Comparison of ENCODE assay signal across 19 cellular contexts in the genomic region with DNA sequence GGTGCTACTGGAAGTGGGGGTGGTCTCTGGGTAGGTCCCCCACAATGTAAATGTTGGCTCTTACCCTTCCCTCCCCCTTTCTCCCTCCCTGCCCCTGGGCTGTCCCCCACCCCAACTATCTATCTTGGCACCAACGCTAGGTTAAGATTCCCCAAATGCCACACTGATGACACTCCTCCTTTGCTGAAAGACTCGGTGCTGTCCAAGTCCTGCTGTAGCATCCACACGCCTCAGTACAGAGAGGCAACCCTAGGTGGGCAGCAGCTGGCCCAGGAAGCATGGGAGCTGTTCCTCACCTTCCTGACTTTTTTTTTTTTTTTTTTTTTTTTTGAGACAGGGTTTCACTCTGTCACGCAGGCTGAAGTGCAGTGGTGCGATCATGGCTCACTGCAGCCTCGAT.
"Had no signal": no experiment of that assay in that cellular context is flagged by ENCODE, and none has a peak within 500 bp of the region (broad histone marks: within the 10 kb centered on the region; RNA-seq: fewer than 3 reads in every experiment).

No MANE protein-coding gene starts in this region.

- H3K79me2 ChIP-seq: parathyroid adenoma had no signal

- H3K9me3 ChIP-seq: adrenal gland, ascending aorta had no signal

- H2AFZ ChIP-seq: parathyroid adenoma had no signal

- H3K27me3 Mint-ChIP-seq: activated T-helper 17 cell treated with anti-CD3 and anti-CD28 coated beads, Interleukin-2, amount 50 U/mL, for 72 hours; type B pancreatic cell had no signal

- H3K36me3 Mint-ChIP-seq: activated naive CD4-positive, alpha-beta T cell treated with anti-CD3 and anti-CD28 coated beads, Interleukin-2, amount 50 U/mL, for 72 hours; stimulated activated naive B cell treated with anti-CD40 and anti-IgM and Interleukin-4, amounts not matched to agents 10 μg/mL and 1 μg/mL and 100 μg/mL, for 72 hours; type B pancreatic cell had no signal

- H3K4me1 ChIP-seq: parathyroid adenoma had no signal

- ATAC-seq: activated naive CD4-positive, alpha-beta T cell treated with anti-CD3 and anti-CD28 coated beads, Interleukin-2, amount 50 U/mL, for 72 hours; activated T-helper 17 cell treated with anti-CD3 and anti-CD28 coated beads, Interleukin-2, amount 50 U/mL, for 72 hours; esophagus mucosa; left cardiac atrium; right cardiac atrium; stimulated activated naive B cell treated with anti-CD40 and anti-IgM and Interleukin-4, amounts not matched to agents 10 μg/mL and 1 μg/mL and 100 μg/mL, for 72 hours had no signal

- H3K4me3 ChIP-seq: adrenal gland, ascending aorta, skin epidermis had no signal

- H3K9me3 Mint-ChIP-seq: activated naive CD4-positive, alpha-beta T cell treated with anti-CD3 and anti-CD28 coated beads, Interleukin-2, amount 50 U/mL, for 72 hours; activated T-helper 17 cell treated with anti-CD3 and anti-CD28 coated beads, Interleukin-2, amount 50 U/mL, for 72 hours; nephron; stimulated activated naive B cell treated with anti-CD40 and anti-IgM and Interleukin-4, amounts not matched to agents 10 μg/mL and 1 μg/mL and 100 μg/mL, for 72 hours; type B pancreatic cell had no signal

- H3K4me3 Mint-ChIP-seq: activated T-helper 17 cell treated with anti-CD3 and anti-CD28 coated beads, Interleukin-2, amount 50 U/mL, for 72 hours; nephron; stimulated activated naive B cell treated with anti-CD40 and anti-IgM and Interleukin-4, amounts not matched to agents 10 μg/mL and 1 μg/mL and 100 μg/mL, for 72 hours; type B pancreatic cell had no signal

- H3K9ac ChIP-seq: parathyroid adenoma had no signal

- H3K36me3 ChIP-seq: adrenal gland, ascending aorta had no signal

- H3K27me3 ChIP-seq: adrenal gland, ascending aorta had no signal

- H3K27ac Mint-ChIP-seq: activated naive CD4-positive, alpha-beta T cell treated with anti-CD3 and anti-CD28 coated beads, Interleukin-2, amount 50 U/mL, for 72 hours; activated T-helper 17 cell treated with anti-CD3 and anti-CD28 coated beads, Interleukin-2, amount 50 U/mL, for 72 hours; nephron; type B pancreatic cell had no signal

- DNase-seq: activated CD4-positive, alpha-beta T cell treated with anti-CD3 and anti-CD28 coated beads, Interleukin-2, amount 50 U/mL, for 1 hour; activated CD4-positive, CD25-positive, alpha-beta regulatory T cell treated with anti-CD3 and anti-CD28 coated beads, Interleukin-2, amount 50 U/mL, for 72 hours; activated T-cell treated with anti-CD3 and anti-CD28 coated beads, Interleukin-2, amount 50 U/mL, for 1 hour; adrenal gland; central memory CD4-positive, alpha-beta T cell; effector memory CD4-positive, alpha-beta T cell; glutamatergic neuron; hippocampal formation; left cardiac atrium; stimulated activated naive B cell treated with anti-CD40 and anti-IgM and Interleukin-4, amounts not matched to agents 10 μg/mL and 1 μg/mL and 100 μg/mL, for 72 hours had no signal

- H3K27ac ChIP-seq: adrenal gland, ascending aorta, parathyroid adenoma, skin epidermis had no signal
